In genomic region chr20:36861875-36862801, GRCh38 we compare ENCODE assay signal across 8 cellular contexts. TPM values are rescaled to one million over a fixed set of nuclear protein-coding genes. Genes with fewer than 3 reads are reported as not detected.
A peak's percentile ranks its signal among the peaks of the same experiment; 100 is the strongest.
DNase-seq lines count a peak whose midpoint lies in the region; ATAC-seq, FAIRE-seq and TF ChIP-seq lines count a peak whose summit lies in the region.

No MANE protein-coding gene starts in this region.

- intact Hi-C loops in mammary epithelial cell (cut with micrococcal nuclease) = loop anchor here (1.0 to 5.0 kb wide), 6 partner anchors 27 to 400 kb away; partner anchors contain the start of genes NDRG3 and RAB5IF

- CTCF ChIA-PET in A549 (lab: Yijun Ruan, JAX) (interaction anchor here (0.7 to 8.0 kb wide), 17 partner anchors 8 to 305 kb away, joined by 3 to 96 read pairs (median 5); partner anchors contain the start of gene DSN1), mammary epithelial cell (lab: Charles Lee; ENCODE audit: low non-redundant PET) (interaction anchor here (0.6 to 0.7 kb wide), 3 partner anchors 64 to 304 kb away, joined by 3 to 9 read pairs (median 6); no protein-coding TSS in a partner anchor)

- no peak; a peak in 1 of 5 replicates for TF ChIP-seq RAD21 in A549 (conservative IDR thresholded peaks at IDR 0.05 in 1 of 2, IDR thresholded peaks at IDR 0.05 in 1 of 2)

- H3K4me2 ChIP-seq in A549 (peak overlapping the region; percentile 89), mammary epithelial cell (ENCODE audit: insufficient read depth, low read depth, low read length) (peak overlapping the region; percentile 97)

- peak overlapping the region; percentile 79 to 96 for H3K27ac ChIP-seq in A549
- peak overlapping the region; percentile 70 for H3K27ac ChIP-seq in mammary epithelial cell (ENCODE audit: insufficient read depth, low read depth, low read length)

- peak; percentile 18 for FAIRE-seq in A549 (lab: Jason Lieb, UNC)

- H3K27me3 ChIP-seq in mammary epithelial cell (ENCODE audit: insufficient read depth, low read length) = no peaks in the 10 kb centered on the region

- POLR2A ChIA-PET in A549 (lab: Yijun Ruan, JAX) = interaction anchor here (1.5 kb wide), 1 partner anchor 8 kb away, joined by 5 read pairs; no protein-coding TSS in a partner anchor

- ATAC-seq in A549 = peak; percentile 47 to 80
- no peak for ATAC-seq in GM21723 (IDR thresholded peaks at IDR 0.05; ENCODE audit: unreplicated experiment)
- no peak for ATAC-seq in HG02763 (IDR thresholded peaks at IDR 0.05; ENCODE audit: unreplicated experiment)

- H3K9me3 Mint-ChIP-seq in immature natural killer cell = no peaks in the 10 kb centered on the region

- TF ChIP-seq EP300 in A549 (IDR thresholded peaks at IDR 0.05) = no peak

- peaks cover 48% of the 10 kb centered on the region for H3K79me2 ChIP-seq in mammary epithelial cell (ENCODE audit: insufficient read depth, low read length)

- in situ Hi-C loops in mammary epithelial cell (cut with MboI; ENCODE audit: low sequenced_read_pairs in 2 of 2) = no loop called here

- BruUV-seq in mammary epithelial cell (replicated peaks; lab: Mats Ljungman, UMichigan) = TSS peak; percentile 85

- peak overlapping the region; percentile 44 to 80 (median 52) for H3K4me3 Mint-ChIP-seq in immature natural killer cell

- DNase-seq in A549 (ENCODE audit: low read depth in 1 of 2, low spot score in 1 of 2) = peak; percentile 91 to 96
- DNase-seq in NCI-H748 treated with DMSO at 0.1 percent for 48 hours (lab: John Stamatoyannopoulos, UW) = peak; percentile 38
- DNase-seq in mammary epithelial cell = peak; percentile 99
- no peak for DNase-seq in immature natural killer cell
- peak; percentile 51 for DNase-seq in skeletal muscle cell (ENCODE audit: low read depth)

- H3K4me3 ChIP-seq in A549 (peak overlapping the region; percentile 85), GM08714 (ENCODE audit: low read length) (peak overlapping the region; percentile 72; the same call in 1 of the 2 replicates), mammary epithelial cell (replicated peaks in 1 of 3; ENCODE audit: insufficient read depth in 1 of 3, low read depth in 2 of 3, low read length in 3 of 3) (peak overlapping the region; percentile 46 to 60 (median 58)), skeletal muscle cell (ENCODE audit: low read depth, low read length) (peak overlapping the region; percentile 68)

- dilution Hi-C loops in mammary epithelial cell (cut with HindIII; ENCODE audit: low sequenced_read_pairs) = loop anchor here (5.0 kb wide), 4 partner anchors 45 to 365 kb away; partner anchors contain the start of gene DSN1

- 5% methylated on average over 19 of the region's 45 CpGs for WGBS in A549 (ENCODE audit: missing lambda C conversion rate)
- WGBS in mammary epithelial cell (ENCODE audit: low coverage, missing lambda C conversion rate) = 1% methylated on average over 21 of the region's 45 CpGs

- H3K4me1 Mint-ChIP-seq in immature natural killer cell = peaks cover 5 to 13% of the 10 kb centered on the region in 2 donors

- H4K20me1 ChIP-seq in mammary epithelial cell (ENCODE audit: insufficient read depth, low read length) = no peaks in the 10 kb centered on the region

- H3K36me3 ChIP-seq in mammary epithelial cell (ENCODE audit: insufficient read depth, low read length) = no peaks in the 10 kb centered on the region

- no peak overlapping the region for H3K27ac Mint-ChIP-seq in immature natural killer cell

- peak; percentile 76 for TF ChIP-seq POLR2A in A549 (IDR thresholded peaks at IDR 0.05; ENCODE audit: low read length)

- H3K4me1 ChIP-seq in A549 (peaks cover 31% of the 10 kb centered on the region; the same call in 2 of the 3 replicates), mammary epithelial cell (ENCODE audit: insufficient read depth, low read length) (peaks cover 47% of the 10 kb centered on the region)

- peak overlapping the region; percentile 57 for H2AFZ ChIP-seq in mammary epithelial cell (ENCODE audit: low read depth, low read length)

- peaks cover 0 to 9% (median 9%) of the 10 kb centered on the region in 3 donors for H3K27me3 Mint-ChIP-seq in immature natural killer cell (ENCODE audit: low read depth in 3 of 3)

- H3K9me3 ChIP-seq in A549 = no peaks in the 10 kb centered on the region
- no peaks in the 10 kb centered on the region for H3K9me3 ChIP-seq in mammary epithelial cell (replicated peaks; ENCODE audit: insufficient read depth, low read length)

- H3K36me3 Mint-ChIP-seq in immature natural killer cell = peaks cover 0 to under 1% (median 0%) of the 10 kb centered on the region in 3 donors

- TF ChIP-seq CTCF in A549 (IDR thresholded peaks at IDR 0.05) (no peak), mammary epithelial cell (conservative IDR thresholded peaks at IDR 0.05 in 1 of 2, IDR thresholded peaks at IDR 0.05 in 1 of 2; ENCODE audit: extremely low read depth in 1 of 2, insufficient read depth in 1 of 2, low read depth in 1 of 2, low read length in 2 of 2) (no peak)

- H3K9ac ChIP-seq in mammary epithelial cell (ENCODE audit: insufficient read depth, low read length) = peak overlapping the region; percentile 60

TF ChIP-seq in A549, 52 proteins besides CTCF, POLR2A, EP300 and RAD21:
- TF ChIP-seq RNF2 (IDR thresholded peaks at IDR 0.05; ENCODE audit: borderline replicate concordance, low read depth) = peak; percentile 76; the same call in 1 of the 2 replicates
- 0 out of 2 replicates have a peak, but pooled peaks have one; percentile 10 for TF ChIP-seq ATOH8 (CRISPR knock-in tag; IDR thresholded peaks at IDR 0.05; ENCODE audit: low read depth)
- TF ChIP-seq E2F6 (IDR thresholded peaks at IDR 0.05; ENCODE audit: borderline replicate concordance, low read depth) = peak; percentile 55; the same call in 1 of the 2 replicates
- no peak for TF ChIP-seq NPAS2 (CRISPR knock-in tag; IDR thresholded peaks at IDR 0.05; ENCODE audit: borderline replicate concordance)
- TF ChIP-seq BCL3 (IDR thresholded peaks at IDR 0.05) = 0 out of 3 replicates have a peak, but pooled peaks have one; percentile 30
- no peak for TF ChIP-seq ELK1 (IDR thresholded peaks at IDR 0.05; ENCODE audit: low read depth, low read length)
- peak in 1 of 2 experiments; percentile 41; a peak in 1 of 5 replicates for TF ChIP-seq JUN (IDR thresholded peaks at IDR 0.05)
- peak; percentile 58; the same call in 1 of the 2 replicates for TF ChIP-seq MAX (IDR thresholded peaks at IDR 0.05)
- TF ChIP-seq ZSCAN20 (CRISPR knock-in tag; IDR thresholded peaks at IDR 0.05) = no peak

RNA-seq across cellular contexts. Expression of gene TLDC2, which starts 13.8 kb away (rescaled TPM):
- 0.09 and 0.17 TPM in 2 replicates for polyA plus RNA-seq in A549 (2011; rRNA removed)
- polyA plus RNA-seq in A549 (2012; cell fraction: cytosol; rRNA removed) = not detected in 2 replicates
- polyA plus RNA-seq in A549 (2012; cell fraction: nucleus; rRNA removed) = not detected in 2 replicates
- polyA plus RNA-seq in A549 (2017; fragmentation: RNase III; extraction: RNeasy Plus Mini Kit Qiagen cat#74134 plus additional on column Dnase treatment) = 0.04 TPM in 1 of 3 replicates, not detected in the others
- 0.50 TPM in 1 of 2 replicates, not detected in the other for polyA minus RNA-seq in A549 (2011; rRNA and poly(A)+ RNA removed)
- not detected for total RNA-seq in mammary epithelial cell
- polyA plus RNA-seq in mammary epithelial cell = not detected
- not detected for polyA minus RNA-seq in mammary epithelial cell
- under 1 TPM in 2 of 3 donors, not detected in 1; 0.38 to 0.55 TPM for polyA plus RNA-seq in immature natural killer cell

Comparison
In these comparisons a context has a peak if more than half of its experiments do, and no peak if none do; other contexts are left out.
1. ATAC-seq: peak in A549 (2 of 2); none in GM21723 (single experiment) and HG02763 (single experiment).
2. DNase-seq: peak in A549 (2 of 2), NCI-H748 treated with DMSO at 0.1 percent for 48 hours (single experiment), mammary epithelial cell (single experiment) and skeletal muscle cell (single experiment); none in immature natural killer cell (0 of 3).
3. Peak in every context shown above with its lines, with median percentiles within 50 percentile points of each other: H3K4me3 ChIP-seq.